8 cellular contexts compared by ENCODE assay signal in the genomic region with DNA sequence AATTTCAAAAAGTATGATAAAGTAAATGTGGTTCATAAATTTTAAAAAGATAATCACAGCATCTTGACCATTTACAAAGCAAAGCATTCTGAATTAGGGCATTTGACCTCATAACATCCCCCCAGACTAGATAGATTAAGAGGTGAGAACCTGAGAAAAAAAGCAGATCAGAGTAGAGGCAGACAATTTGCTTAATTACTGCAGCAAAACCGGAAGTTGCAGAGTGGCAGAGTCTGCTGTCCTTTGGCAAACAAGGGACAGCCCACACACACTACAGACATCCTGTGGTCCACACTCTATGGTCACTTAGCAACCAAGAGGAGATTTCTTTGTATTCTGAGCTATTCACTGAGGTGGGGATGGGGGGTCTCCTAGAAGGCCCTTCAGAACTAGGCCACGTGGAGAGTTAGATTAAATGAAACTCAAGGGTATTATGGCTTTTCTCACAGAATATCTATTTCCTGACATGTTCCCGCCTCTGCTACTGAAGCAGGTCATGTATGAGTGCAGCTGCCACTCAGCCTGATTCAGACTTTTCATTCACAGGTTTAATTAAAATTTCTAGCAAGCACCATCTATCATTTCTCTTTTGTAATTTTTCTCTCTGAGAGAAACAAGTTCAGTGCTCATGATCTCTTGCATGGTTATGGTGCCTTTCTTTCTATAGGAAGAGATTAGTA. TPM values are rescaled to one million over a fixed set of nuclear protein-coding genes. Genes with fewer than 3 reads are reported as not detected.
DNase-seq lines count a peak whose midpoint lies in the region; ATAC-seq and TF ChIP-seq lines count a peak whose summit lies in the region.

No MANE protein-coding gene starts in this region.

- no peaks in the 10 kb centered on the region for H3K36me3 Mint-ChIP-seq in brain

- peaks cover 0 to 9% (median 5%) of the 10 kb centered on the region in 5 experiments for H3K9me3 Mint-ChIP-seq in brain

- peaks cover 29% of the 10 kb centered on the region for H3K4me1 Mint-ChIP-seq in brain

- H3K27ac Mint-ChIP-seq in brain = peak overlapping the region in 3 of 5 experiments; percentile 2 to 80 (median 39)

- H3K9me3 ChIP-seq in right atrium auricular region = no peaks in the 10 kb centered on the region

- H3K36me3 ChIP-seq in right atrium auricular region = no peaks in the 10 kb centered on the region

- no peaks in the 10 kb centered on the region for H3K4me1 ChIP-seq in right atrium auricular region

- H3K4me3 Mint-ChIP-seq in brain = peak overlapping the region in 1 of 5 experiments; percentile 1

- peaks cover 11% of the 10 kb centered on the region for H3K27me3 Mint-ChIP-seq in brain

- H3K27ac ChIP-seq in right atrium auricular region = no peak overlapping the region

- DNase-seq in right atrium auricular region (ENCODE audit: low spot score) = no peak
- DNase-seq in GM19238 (ENCODE audit: insufficient read length, low spot score) = no peak
- DNase-seq in Kasumi-1 (lab: John Stamatoyannopoulos, UW) = no peak
- DNase-seq in NCI-H187 treated with DMSO at 0.1 percent for 48 hours (lab: John Stamatoyannopoulos, UW) = no peak

- peak; percentile 97 for ATAC-seq in GM18517 (IDR thresholded peaks at IDR 0.05; ENCODE audit: unreplicated experiment)
- ATAC-seq in GM21526 (IDR thresholded peaks at IDR 0.05; ENCODE audit: low FRiP score, unreplicated experiment) = peak; percentile 65
- peak; percentile 90 for ATAC-seq in HG03378 (IDR thresholded peaks at IDR 0.05; ENCODE audit: unreplicated experiment)

- H3K27me3 ChIP-seq in right atrium auricular region = no peaks in the 10 kb centered on the region

- TF ChIP-seq CTCF in brain (conservative IDR thresholded peaks at IDR 0.05) (no peak), right atrium auricular region (IDR thresholded peaks at IDR 0.05) (no peak)

- no peak overlapping the region for H3K4me3 ChIP-seq in right atrium auricular region

RNA-seq across cellular contexts. Expression of gene SVIP, which starts 48.5 kb away (rescaled TPM):
- polyA plus RNA-seq in brain (ENCODE audit: insufficient read depth, low read depth, low replicate concordance) = 13.4 TPM
- total RNA-seq in right atrium auricular region = 10 to 100 TPM; 13.1 to 13.9 TPM
